In the genomic region with DNA sequence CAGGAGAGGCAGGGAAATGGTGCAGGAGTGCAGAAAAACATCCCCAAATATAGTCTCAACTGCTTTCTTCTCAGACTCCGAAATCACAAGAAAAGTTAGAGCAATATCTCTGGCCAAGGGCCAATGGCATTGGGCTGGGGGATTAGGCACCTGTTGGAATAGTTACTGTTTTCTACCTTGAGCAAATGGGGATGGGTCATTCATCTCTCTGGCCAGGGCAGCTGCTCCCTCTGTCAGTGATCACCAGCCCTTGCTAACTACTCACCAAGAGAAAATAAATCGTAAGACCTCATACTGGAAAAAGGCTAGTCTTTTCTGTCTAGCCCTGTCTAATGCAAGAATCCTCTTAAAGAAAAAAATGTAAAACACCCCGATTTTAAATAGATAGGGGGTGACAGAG, we compare ENCODE assay signal across 14 cellular contexts. TPM values are rescaled to one million over a fixed set of nuclear protein-coding genes. Genes with fewer than 3 reads are reported as not detected.
A peak's percentile ranks its signal among the peaks of the same experiment; 100 is the strongest.
DNase-seq lines count a peak whose midpoint lies in the region; ATAC-seq and TF ChIP-seq lines count a peak whose summit lies in the region.
"Had no signal": no experiment of that assay in that cellular context is flagged by ENCODE, and none has a peak within 500 bp of the region (broad histone marks: within the 10 kb centered on the region; RNA-seq: fewer than 3 reads in every experiment).

No MANE protein-coding gene starts in this region.

- peaks cover 0 to 4% of the 10 kb centered on the region in 2 donors for H3K36me3 Mint-ChIP-seq in CD14-positive monocyte
- H3K36me3 Mint-ChIP-seq: CD8-positive, alpha-beta memory T cell had no signal

- H3K4me3 Mint-ChIP-seq in CD14-positive monocyte, result peak overlapping the region in 1 of 2 donors; percentile 63
- H3K4me3 Mint-ChIP-seq: B cell; CD8-positive, alpha-beta memory T cell had no signal

- H3K4me1 Mint-ChIP-seq in CD14-positive monocyte, result peaks cover 72% of the 10 kb centered on the region

- peaks cover 20 to 67% (median 36%) of the 10 kb centered on the region in 10 experiments for H3K4me1 ChIP-seq in BLaER1 treated with 17β-estradiol and CSF1 and Interleukin-3, amounts not matched to agents 10 nM and 100 nM
- peaks cover 43% of the 10 kb centered on the region for H3K4me1 ChIP-seq in psoas muscle
- H3K4me1 ChIP-seq: Caco-2, HAP-1 had no signal

- H3K4me2 ChIP-seq in BLaER1 treated with 17β-estradiol and CSF1 and Interleukin-3, amounts not matched to agents 10 nM and 100 nM, result peak overlapping the region in 8 of 11 experiments; percentile 3 to 71 (median 40); a peak in 12 of 22 replicates

- peaks cover 2 to 7% (median 4%) of the 10 kb centered on the region in 11 experiments; a peak in 20 of 22 replicates for H3K9me3 ChIP-seq in BLaER1 treated with 17β-estradiol and CSF1 and Interleukin-3, amounts not matched to agents 10 nM and 100 nM (replicated peaks in 1 of 11)
- no peaks in the 10 kb centered on the region for H3K9me3 ChIP-seq in psoas muscle
- H3K9me3 ChIP-seq: Caco-2, HAP-1 had no signal

- peaks cover 0 to under 1% (median under 1%) of the 10 kb centered on the region in 7 donors for H3K9me3 Mint-ChIP-seq in CD14-positive monocyte
- H3K9me3 Mint-ChIP-seq: CD8-positive, alpha-beta memory T cell had no signal

- no peaks in the 10 kb centered on the region for H3K36me3 ChIP-seq in BLaER1 treated with 17β-estradiol and CSF1 and Interleukin-3, amounts not matched to agents 10 nM and 100 nM
- H3K36me3 ChIP-seq in psoas muscle (ENCODE audit: insufficient read depth in 1 of 2, low read depth in 1 of 2), result no peaks in the 10 kb centered on the region
- H3K36me3 ChIP-seq: HAP-1 had no signal

- intact Hi-C loops in CD14-positive monocyte (cut with micrococcal nuclease), result no loop called here
- intact Hi-C loops in psoas muscle (cut with DNase I), result loop anchor here in 1 of 2 donors (5.0 kb wide), 1 partner anchor 171 kb away; no protein-coding TSS in a partner anchor

- ATAC-seq in left lobe of liver (peak; percentile 28), psoas muscle (peak; percentile 38 to 52 (median 48)), GM19328 (IDR thresholded peaks at IDR 0.05; ENCODE audit: unreplicated experiment) (no peak)

- DNase-seq in CD14-positive monocyte (ENCODE audit: low spot score) (no peak), left lobe of liver (ENCODE audit: low spot score) (no peak), psoas muscle (no peak), GM20000 (ENCODE audit: low spot score) (no peak), SKM-1 (lab: John Stamatoyannopoulos, UW; ENCODE audit: unreplicated experiment) (no peak)
- DNase-seq: Caco-2; CD8-positive, alpha-beta memory T cell; DND-41; GDM1 had no signal

- WGBS in psoas muscle, 3 donors, result 20 to 50% (median 33%) methylated on average over 3 of the region's 3 CpGs

- H3K27ac Mint-ChIP-seq in CD14-positive monocyte, result peak overlapping the region; percentile 26 to 91 (median 86)
- H3K27ac Mint-ChIP-seq: B cell had no signal

- H3K27me3 ChIP-seq in BLaER1 treated with 17β-estradiol and CSF1 and Interleukin-3, amounts not matched to agents 10 nM and 100 nM, result no peaks in the 10 kb centered on the region
- H3K27me3 ChIP-seq in psoas muscle (ENCODE audit: insufficient read depth in 3 of 3, low read length in 2 of 3), result no peaks in the 10 kb centered on the region

- no peak overlapping the region for H3K9ac ChIP-seq in BLaER1 treated with 17β-estradiol and CSF1 and Interleukin-3, amounts not matched to agents 10 nM and 100 nM

- no peak for TF ChIP-seq CTCF in CD14-positive monocyte (IDR thresholded peaks at IDR 0.05)
- TF ChIP-seq CTCF in psoas muscle (IDR thresholded peaks at IDR 0.05), result peak; percentile 4
- no peak for TF ChIP-seq CTCF in GM20000 (IDR thresholded peaks at IDR 0.05; ENCODE audit: extremely low read depth, missing control alignments)

- peak overlapping the region in 3 of 11 experiments; percentile 3 to 20 (median 15); a peak in 2 of 22 replicates for H3K27ac ChIP-seq in BLaER1 treated with 17β-estradiol and CSF1 and Interleukin-3, amounts not matched to agents 10 nM and 100 nM
- peak overlapping the region; percentile 92 for H3K27ac ChIP-seq in psoas muscle

- no peaks in the 10 kb centered on the region for H4K20me1 ChIP-seq in BLaER1 treated with 17β-estradiol and CSF1 and Interleukin-3, amounts not matched to agents 10 nM and 100 nM

- no peak overlapping the region for H3K4me3 ChIP-seq in BLaER1 treated with 17β-estradiol and CSF1 and Interleukin-3, amounts not matched to agents 10 nM and 100 nM
- H3K4me3 ChIP-seq in psoas muscle, result no peak overlapping the region
- H3K4me3 ChIP-seq: HAP-1 had no signal

- H3K27me3 Mint-ChIP-seq in CD14-positive monocyte (ENCODE audit: low read depth in 3 of 3), result peaks cover 4 to 10% (median 9%) of the 10 kb centered on the region in 3 donors

RNA-seq across cellular contexts. Expression of a gene that starts 10.9 kb away (rescaled TPM):
- polyA plus RNA-seq in CD14-positive monocyte (not detected), psoas muscle (under 1 TPM; 0.05 to 0.15 (median 0.08) TPM)
- total RNA-seq in left lobe of liver (not detected), psoas muscle (under 1 TPM in 2 of 4 donors, not detected in 2; 0.28 to 0.49 TPM)
- total RNA-seq: Caco-2, H1 had no signal
- polyA plus RNA-seq: CD8-positive, alpha-beta memory T cell had no signal
